20 cellular contexts compared by ENCODE assay signal in the genomic region with DNA sequence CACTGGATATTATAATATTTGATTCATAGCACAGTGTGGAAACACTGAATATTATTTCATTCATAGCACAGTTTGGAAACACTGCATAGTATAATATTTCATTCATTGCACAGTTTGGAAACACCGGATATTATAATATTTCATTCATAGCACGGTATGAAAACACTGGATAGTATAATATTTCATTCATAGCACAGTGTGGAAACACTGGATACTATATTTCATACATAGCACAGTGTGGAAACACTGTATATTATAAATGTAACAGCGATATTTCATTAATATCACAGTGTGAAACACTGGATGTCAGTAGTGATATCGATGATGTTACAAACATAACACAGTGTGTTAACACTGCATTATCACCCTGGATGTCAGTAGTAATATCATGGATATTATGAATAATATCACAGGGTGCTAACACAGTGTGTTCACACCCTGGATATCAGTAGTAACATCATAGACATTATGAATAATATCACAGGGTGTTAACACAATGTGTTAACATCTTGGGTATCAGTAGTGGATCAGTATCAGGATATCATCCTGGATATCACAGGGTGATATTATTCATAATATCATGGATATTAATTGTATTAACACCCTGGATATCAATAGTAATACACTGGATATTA. TPM values are rescaled to one million over a fixed set of nuclear protein-coding genes. Genes with fewer than 3 reads are reported as not detected.
DNase-seq lines count a peak whose midpoint lies in the region; ATAC-seq and TF ChIP-seq lines count a peak whose summit lies in the region.
"Had no signal": no experiment of that assay in that cellular context is flagged by ENCODE, and none has a peak within 500 bp of the region (broad histone marks: within the 10 kb centered on the region; RNA-seq: fewer than 3 reads in every experiment).

No MANE protein-coding gene starts in this region.

- H3K9me3 ChIP-seq in CD4-positive, CD25-positive, alpha-beta regulatory T cell (ENCODE audit: control insufficient read depth in 2 of 2, low read length in 2 of 2): no peaks in the 10 kb centered on the region
- H3K9me3 ChIP-seq in GM23248 (ENCODE audit: low read depth): no peaks in the 10 kb centered on the region
- H3K9me3 ChIP-seq: BLaER1 treated with 17β-estradiol and CSF1 and Interleukin-3, amounts not matched to agents 10 nM and 100 nM; Peyer's patch had no signal

- 48% methylated on average over 4 of the region's 4 CpGs for WGBS in GM23248 (ENCODE audit: low coverage in 1 of 2, low lambda C conversion rate in 2 of 2, missing lambda C conversion rate in 2 of 2), 2 experiments

- no peak overlapping the region for H3K4me3 ChIP-seq in CD4-positive, CD25-positive, alpha-beta regulatory T cell (ENCODE audit: low read depth, low read length)
- no peak overlapping the region for H3K4me3 ChIP-seq in GM23248
- H3K4me3 ChIP-seq: BLaER1 treated with 17β-estradiol and CSF1 and Interleukin-3, amounts not matched to agents 10 nM and 100 nM; Peyer's patch had no signal

- no peak overlapping the region for H3K27ac Mint-ChIP-seq in CD4-positive, CD25-positive, alpha-beta regulatory T cell
- H3K27ac Mint-ChIP-seq in activated CD8-positive, alpha-beta T cell treated with anti-CD3 and anti-CD28 coated beads for 36 hours: no peak overlapping the region
- H3K27ac Mint-ChIP-seq in stimulated activated effector memory CD8-positive, alpha-beta T cell treated with anti-CD3 and anti-CD28 coated beads, Interleukin-12 subunit alpha, Interleukin-12 subunit beta, amount 100 ng/mL, for 72 hours: no peak overlapping the region
- H3K27ac Mint-ChIP-seq in Calu3 (ENCODE audit: unreplicated experiment): no peak overlapping the region

- no peak for DNase-seq in activated CD4-positive, CD25-positive, alpha-beta regulatory T cell treated with anti-CD3 and anti-CD28 coated beads, Interleukin-2, amount 50 U/mL, for 72 hours
- no peak for DNase-seq in CD4-positive, CD25-positive, alpha-beta regulatory T cell
- no peak for DNase-seq in activated CD8-positive, alpha-beta T cell treated with anti-CD3 and anti-CD28 coated beads for 36 hours
- DNase-seq in stimulated activated effector memory CD8-positive, alpha-beta T cell treated with anti-CD3 and anti-CD28 coated beads, Interleukin-12 subunit alpha, Interleukin-12 subunit beta, amount 100 ng/mL, for 72 hours (ENCODE audit: low spot score in 2 of 2): peak in 1 of 2 donors; percentile 10
- DNase-seq in Calu3: no peak
- no peak for DNase-seq in GM23248
- DNase-seq in NCI-H510A (lab: John Stamatoyannopoulos, UW): no peak
- DNase-seq: DMS 273 treated with DMSO at 0.1 percent for 48 hours, NCI-H1048, NCI-H1436 treated with DMSO at 0.1 percent for 48 hours, NCI-H2029 treated with DMSO at 0.1 percent for 48 hours, NCI-H2171 treated with DMSO at 0.1 percent for 48 hours, NCI-H446 treated with DMSO at 0.1 percent for 48 hours, NCI-H82, Peyer's patch had no signal

- H3K4me1 Mint-ChIP-seq in CD4-positive, CD25-positive, alpha-beta regulatory T cell: no peaks in the 10 kb centered on the region
- no peaks in the 10 kb centered on the region for H3K4me1 Mint-ChIP-seq in activated CD8-positive, alpha-beta T cell treated with anti-CD3 and anti-CD28 coated beads for 36 hours (ENCODE audit: low read depth)
- H3K4me1 Mint-ChIP-seq in stimulated activated effector memory CD8-positive, alpha-beta T cell treated with anti-CD3 and anti-CD28 coated beads, Interleukin-12 subunit alpha, Interleukin-12 subunit beta, amount 100 ng/mL, for 72 hours: no peaks in the 10 kb centered on the region
- H3K4me1 Mint-ChIP-seq in Calu3 (ENCODE audit: low read depth, unreplicated experiment): no peaks in the 10 kb centered on the region

- H3K9me3 Mint-ChIP-seq in CD4-positive, CD25-positive, alpha-beta regulatory T cell: no peaks in the 10 kb centered on the region
- H3K9me3 Mint-ChIP-seq in activated CD8-positive, alpha-beta T cell treated with anti-CD3 and anti-CD28 coated beads for 36 hours: no peaks in the 10 kb centered on the region
- no peaks in the 10 kb centered on the region for H3K9me3 Mint-ChIP-seq in stimulated activated effector memory CD8-positive, alpha-beta T cell treated with anti-CD3 and anti-CD28 coated beads, Interleukin-12 subunit alpha, Interleukin-12 subunit beta, amount 100 ng/mL, for 72 hours
- H3K9me3 Mint-ChIP-seq in Calu3 (ENCODE audit: low read depth, unreplicated experiment): no peaks in the 10 kb centered on the region

- H3K4me1 ChIP-seq in CD4-positive, CD25-positive, alpha-beta regulatory T cell (ENCODE audit: control insufficient read depth, insufficient read depth, low read length, poor library complexity, severe bottlenecking): no peaks in the 10 kb centered on the region
- no peaks in the 10 kb centered on the region for H3K4me1 ChIP-seq in GM23248 (ENCODE audit: insufficient read depth)
- H3K4me1 ChIP-seq: BLaER1 treated with 17β-estradiol and CSF1 and Interleukin-3, amounts not matched to agents 10 nM and 100 nM; Peyer's patch had no signal

- H3K4me2 ChIP-seq in GM23248 (ENCODE audit: unreplicated experiment): no peak overlapping the region
- H3K4me2 ChIP-seq: BLaER1 treated with 17β-estradiol and CSF1 and Interleukin-3, amounts not matched to agents 10 nM and 100 nM had no signal

- peak; percentile 65 to 68 for ATAC-seq in activated CD4-positive, CD25-positive, alpha-beta regulatory T cell treated with anti-CD3 and anti-CD28 coated beads, Interleukin-2, amount 50 U/mL, for 24 hours
- peak; percentile 25 to 43 for ATAC-seq in CD4-positive, CD25-positive, alpha-beta regulatory T cell (ENCODE audit: low read depth in 2 of 2)
- ATAC-seq in activated CD8-positive, alpha-beta T cell treated with anti-CD3 and anti-CD28 coated beads for 36 hours: peak; percentile 53
- ATAC-seq in stimulated activated effector memory CD8-positive, alpha-beta T cell treated with anti-CD3 and anti-CD28 coated beads, Interleukin-12 subunit alpha, Interleukin-12 subunit beta, amount 100 ng/mL, for 72 hours: peak; percentile 82
- ATAC-seq: Right ventricle myocardium inferior had no signal

- no peak overlapping the region for H3K27ac ChIP-seq in CD4-positive, CD25-positive, alpha-beta regulatory T cell (ENCODE audit: insufficient read depth, low read length, poor library complexity, severe bottlenecking)
- no peak overlapping the region for H3K27ac ChIP-seq in GM23248
- H3K27ac ChIP-seq: BLaER1 treated with 17β-estradiol and CSF1 and Interleukin-3, amounts not matched to agents 10 nM and 100 nM; Peyer's patch had no signal

- no peak for TF ChIP-seq CTCF in activated CD8-positive, alpha-beta T cell treated with anti-CD3 and anti-CD28 coated beads for 36 hours (IDR thresholded peaks at IDR 0.05)
- TF ChIP-seq CTCF in Calu3 (IDR thresholded peaks at IDR 0.05; ENCODE audit: unreplicated experiment): no peak

- H3K9me2 ChIP-seq in GM23248 (ENCODE audit: insufficient read depth): no peaks in the 10 kb centered on the region

- no TSS peak for BruUV-seq in Calu3 (replicated peaks; lab: Mats Ljungman, UMichigan)

- intact Hi-C loops in activated CD8-positive, alpha-beta T cell treated with anti-CD3 and anti-CD28 coated beads for 36 hours (cut with micrococcal nuclease): no loop called here
- intact Hi-C loops in Calu3 (cut with micrococcal nuclease; ENCODE audit: unreplicated experiment): no loop called here

- H3K27me3 ChIP-seq in CD4-positive, CD25-positive, alpha-beta regulatory T cell (ENCODE audit: control insufficient read depth, insufficient read depth, low read length): no peaks in the 10 kb centered on the region
- H3K27me3 ChIP-seq in GM23248 (replicated peaks; ENCODE audit: insufficient read depth): no peaks in the 10 kb centered on the region
- H3K27me3 ChIP-seq: BLaER1 treated with 17β-estradiol and CSF1 and Interleukin-3, amounts not matched to agents 10 nM and 100 nM; Peyer's patch had no signal

- H3K36me3 ChIP-seq in CD4-positive, CD25-positive, alpha-beta regulatory T cell (ENCODE audit: control insufficient read depth, insufficient read depth, low read length): no peaks in the 10 kb centered on the region
- no peaks in the 10 kb centered on the region for H3K36me3 ChIP-seq in GM23248 (ENCODE audit: low read depth)
- H3K36me3 ChIP-seq: BLaER1 treated with 17β-estradiol and CSF1 and Interleukin-3, amounts not matched to agents 10 nM and 100 nM; Peyer's patch had no signal

- CTCF ChIA-PET in activated CD8-positive, alpha-beta T cell treated with anti-CD3 and anti-CD28 coated beads for 36 hours (lab: Charles Lee): no interaction called here
- CTCF ChIA-PET in Calu3 (lab: Charles Lee): no interaction called here

- no peaks in the 10 kb centered on the region for H3F3A ChIP-seq in GM23248 (ENCODE audit: insufficient read depth)

- H3K9ac ChIP-seq in GM23248: no peak overlapping the region
- H3K9ac ChIP-seq: BLaER1 treated with 17β-estradiol and CSF1 and Interleukin-3, amounts not matched to agents 10 nM and 100 nM had no signal

- no peaks in the 10 kb centered on the region for H4K20me1 ChIP-seq in GM23248 (ENCODE audit: insufficient read depth)
- H4K20me1 ChIP-seq: BLaER1 treated with 17β-estradiol and CSF1 and Interleukin-3, amounts not matched to agents 10 nM and 100 nM had no signal

- H3K4me3 Mint-ChIP-seq in CD4-positive, CD25-positive, alpha-beta regulatory T cell: no peak overlapping the region
- H3K4me3 Mint-ChIP-seq in activated CD8-positive, alpha-beta T cell treated with anti-CD3 and anti-CD28 coated beads for 36 hours: no peak overlapping the region
- H3K4me3 Mint-ChIP-seq in stimulated activated effector memory CD8-positive, alpha-beta T cell treated with anti-CD3 and anti-CD28 coated beads, Interleukin-12 subunit alpha, Interleukin-12 subunit beta, amount 100 ng/mL, for 72 hours: no peak overlapping the region
- H3K4me3 Mint-ChIP-seq in Calu3 (ENCODE audit: low read depth, unreplicated experiment): no peak overlapping the region

- no peaks in the 10 kb centered on the region for H3K36me3 Mint-ChIP-seq in CD4-positive, CD25-positive, alpha-beta regulatory T cell
- H3K36me3 Mint-ChIP-seq in activated CD8-positive, alpha-beta T cell treated with anti-CD3 and anti-CD28 coated beads for 36 hours (ENCODE audit: low read depth): no peaks in the 10 kb centered on the region
- H3K36me3 Mint-ChIP-seq in stimulated activated effector memory CD8-positive, alpha-beta T cell treated with anti-CD3 and anti-CD28 coated beads, Interleukin-12 subunit alpha, Interleukin-12 subunit beta, amount 100 ng/mL, for 72 hours: no peaks in the 10 kb centered on the region
- no peaks in the 10 kb centered on the region for H3K36me3 Mint-ChIP-seq in Calu3 (ENCODE audit: insufficient read depth, unreplicated experiment)

- H2AFZ ChIP-seq in GM23248: no peak overlapping the region

- in situ Hi-C loops in GM23248 (cut with MboI): no loop called here

- no peaks in the 10 kb centered on the region for H3K27me3 Mint-ChIP-seq in CD4-positive, CD25-positive, alpha-beta regulatory T cell
- no peaks in the 10 kb centered on the region for H3K27me3 Mint-ChIP-seq in activated CD8-positive, alpha-beta T cell treated with anti-CD3 and anti-CD28 coated beads for 36 hours
- H3K27me3 Mint-ChIP-seq in Calu3 (ENCODE audit: unreplicated experiment): peaks cover 5% of the 10 kb centered on the region

- no peaks in the 10 kb centered on the region for H3K79me2 ChIP-seq in GM23248 (ENCODE audit: insufficient read depth)

- POLR2A ChIA-PET in activated CD8-positive, alpha-beta T cell treated with anti-CD3 and anti-CD28 coated beads for 36 hours (lab: Charles Lee): no interaction called here

RNA-seq across cellular contexts. Expression of gene TMEM225B, which starts 2.8 kb away (rescaled TPM):
- 1.1 TPM for total RNA-seq in CD4-positive, CD25-positive, alpha-beta regulatory T cell
- 1 to 10 TPM in 2 of 4 donors, under 1 TPM in 2; 0.67 to 2.3 (median 1.00) TPM for polyA plus RNA-seq in CD4-positive, CD25-positive, alpha-beta regulatory T cell
- 1 to 10 TPM in 1 of 2 experiments, under 1 TPM in 1; 0.92 to 2.2 TPM for total RNA-seq in activated CD8-positive, alpha-beta T cell treated with anti-CD3 and anti-CD28 coated beads for 36 hours
- not detected in 2 replicates for total RNA-seq in Calu3 (2022)
- not detected in 2 replicates for total RNA-seq in GM23248 (2014; rRNA removed; shearing (Covaris generic))
- polyA plus RNA-seq in GM23248 (2016; fragmentation: Nextera tagmentation; extraction: Ambion mirVana): 0.24 and 0.44 TPM in 2 replicates
- total RNA-seq: A172, H1, Peyer's patch, Right ventricle myocardium inferior had no signal

RNA-seq across cellular contexts. Expression of gene ZSCAN25, which starts 21.5 kb away (rescaled TPM):
- total RNA-seq in CD4-positive, CD25-positive, alpha-beta regulatory T cell: 47.3 TPM
- polyA plus RNA-seq in CD4-positive, CD25-positive, alpha-beta regulatory T cell: 10 to 100 TPM in 3 of 4 donors, 1 to 10 TPM in 1; 9.9 to 20.4 (median 14.0) TPM
- total RNA-seq in activated CD8-positive, alpha-beta T cell treated with anti-CD3 and anti-CD28 coated beads for 36 hours: 10 to 100 TPM; 31.8 to 35.8 TPM
- 12.9 and 13.5 TPM in 2 replicates for total RNA-seq in Calu3 (2022)
- 7.2 and 9.7 TPM in 2 replicates for total RNA-seq in GM23248 (2014; rRNA removed; shearing (Covaris generic))
- polyA plus RNA-seq in GM23248 (2016; fragmentation: Nextera tagmentation; extraction: Ambion mirVana): 6.4 and 6.5 TPM in 2 replicates

RNA-seq across cellular contexts. Expression of gene ZNF655, which starts 36.8 kb away (rescaled TPM):
- 148 TPM for total RNA-seq in CD4-positive, CD25-positive, alpha-beta regulatory T cell
- polyA plus RNA-seq in CD4-positive, CD25-positive, alpha-beta regulatory T cell: 100 to 1,000 TPM in 1 of 4 donors, 10 to 100 TPM in 3; 89.9 to 121 (median 95.5) TPM
- total RNA-seq in activated CD8-positive, alpha-beta T cell treated with anti-CD3 and anti-CD28 coated beads for 36 hours: 10 to 100 TPM; 63.0 to 65.2 TPM
- total RNA-seq in Calu3 (2022): not detected in 2 replicates
- 54.6 and 70.0 TPM in 2 replicates for total RNA-seq in GM23248 (2014; rRNA removed; shearing (Covaris generic))
- 36.5 and 37.2 TPM in 2 replicates for polyA plus RNA-seq in GM23248 (2016; fragmentation: Nextera tagmentation; extraction: Ambion mirVana)

RNA-seq across cellular contexts. Expression of gene FAM200A, which starts 43.3 kb away (rescaled TPM):
- 3.1 TPM for total RNA-seq in CD4-positive, CD25-positive, alpha-beta regulatory T cell
- polyA plus RNA-seq in CD4-positive, CD25-positive, alpha-beta regulatory T cell: 10 to 100 TPM in 1 of 4 donors, 1 to 10 TPM in 3; 3.6 to 10.8 (median 5.2) TPM
- 1 to 10 TPM; 4.8 to 4.9 TPM for total RNA-seq in activated CD8-positive, alpha-beta T cell treated with anti-CD3 and anti-CD28 coated beads for 36 hours
- 3.9 and 4.1 TPM in 2 replicates for total RNA-seq in Calu3 (2022)
- 6.2 and 9.2 TPM in 2 replicates for total RNA-seq in GM23248 (2014; rRNA removed; shearing (Covaris generic))
- 6.2 and 8.2 TPM in 2 replicates for polyA plus RNA-seq in GM23248 (2016; fragmentation: Nextera tagmentation; extraction: Ambion mirVana)

Comparison
In these comparisons a context has a peak if more than half of its experiments do, and no peak if none do; other contexts are left out.
1. RNA of gene ZNF655, which starts 36.8 kb away (total RNA-seq): 148 TPM in CD4-positive, CD25-positive, alpha-beta regulatory T cell (single experiment), 54.6 to 70.0 TPM in GM23248 and 63.0 to 65.2 TPM in activated CD8-positive, alpha-beta T cell treated with anti-CD3 and anti-CD28 coated beads for 36 hours; not detected in Calu3; every median in the first group is over 10 times any median in the second.
2. Peak in every context shown above with its lines, with median percentiles within 50 percentile points of each other: ATAC-seq.